Comparison of ENCODE assay signal across 19 cellular contexts in the genomic region with DNA sequence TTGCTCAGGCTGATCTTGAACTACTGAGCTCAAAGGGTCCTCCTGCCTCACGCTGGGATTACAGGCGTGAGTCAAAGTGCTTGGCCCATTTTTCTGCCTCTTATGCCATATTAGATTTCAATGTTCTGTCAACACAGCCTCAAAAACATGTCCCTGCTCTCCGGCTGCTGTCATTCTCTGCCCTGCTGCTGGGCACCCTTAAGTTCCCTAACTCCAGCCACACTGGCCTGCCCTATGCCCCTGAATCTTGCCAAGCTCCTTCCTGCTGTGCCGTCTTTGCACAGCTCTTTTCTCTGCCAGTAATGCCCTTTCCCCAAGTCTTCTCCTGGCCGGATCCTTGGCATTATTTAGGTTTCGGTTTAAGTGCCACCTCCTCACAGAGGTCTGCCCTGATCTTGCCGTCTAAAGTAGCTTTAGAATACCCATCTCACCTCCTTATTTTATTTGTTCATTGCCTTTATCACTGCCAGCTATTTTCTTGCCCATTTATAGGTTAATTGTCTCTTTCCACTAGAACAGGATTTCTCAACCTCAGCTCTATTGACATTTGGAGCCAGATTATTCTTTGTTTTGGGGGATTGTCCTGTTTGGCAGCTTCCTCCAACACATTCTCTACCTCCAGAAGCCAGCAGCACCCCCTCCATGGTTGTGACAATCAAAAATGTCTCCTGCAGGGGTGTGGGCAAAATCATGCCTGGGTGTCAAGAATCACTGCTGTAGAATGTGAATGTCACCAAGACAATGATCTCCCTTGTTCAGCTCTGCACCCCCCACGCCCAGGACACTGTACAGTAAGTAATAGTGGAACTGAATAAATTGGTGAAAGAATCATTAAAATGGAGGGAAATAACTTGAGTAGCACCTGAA.
A peak's percentile ranks its signal among the peaks of the same experiment; 100 is the strongest.
DNase-seq lines count a peak whose midpoint lies in the region; ATAC-seq lines count a peak whose summit lies in the region.
"Had no signal": no experiment of that assay in that cellular context is flagged by ENCODE, and none has a peak within 500 bp of the region (broad histone marks: within the 10 kb centered on the region; RNA-seq: fewer than 3 reads in every experiment).

No MANE protein-coding gene starts in this region.

- peak; percentile 67 for ATAC-seq in left lobe of liver
- no peak for ATAC-seq in GM18498 (IDR thresholded peaks at IDR 0.05; ENCODE audit: unreplicated experiment)
- ATAC-seq: CD8-positive, alpha-beta T cell had no signal

- DNase-seq in Ammon's horn (ENCODE audit: low spot score) (peak; percentile 24), COLO829 (ENCODE audit: low spot score) (peak; percentile 2), left lobe of liver (ENCODE audit: low spot score) (no peak), pons (ENCODE audit: low spot score) (peak; percentile 43), mesenteric fat pad (ENCODE audit: low spot score) (no peak), EL (no peak), mucosa of gallbladder (ENCODE audit: low spot score) (no peak)
- DNase-seq: CD8-positive, alpha-beta T cell; DMS 273 treated with DMSO at 0.1 percent for 48 hours; DMS79; GF-D8; Karpas-422; NCI-H1092; NCI-H1417 treated with DMSO at 0.1 percent for 48 hours; NCI-H1694 treated with DMSO at 0.1 percent for 48 hours; NCI-H526 treated with DMSO at 0.1 percent for 48 hours; Peyer's patch; SHP77 treated with DMSO at 0.1 percent for 48 hours had no signal

Comparison
In these comparisons a context has a peak if more than half of its experiments do, and no peak if none do; other contexts are left out.
1. DNase-seq: peak in Ammon's horn (single experiment), COLO829 (single experiment) and pons (single experiment); none in left lobe of liver (single experiment), mesenteric fat pad (single experiment), EL (single experiment) and mucosa of gallbladder (single experiment).